Comparison of ENCODE assay signal across 8 cellular contexts in the genomic region with DNA sequence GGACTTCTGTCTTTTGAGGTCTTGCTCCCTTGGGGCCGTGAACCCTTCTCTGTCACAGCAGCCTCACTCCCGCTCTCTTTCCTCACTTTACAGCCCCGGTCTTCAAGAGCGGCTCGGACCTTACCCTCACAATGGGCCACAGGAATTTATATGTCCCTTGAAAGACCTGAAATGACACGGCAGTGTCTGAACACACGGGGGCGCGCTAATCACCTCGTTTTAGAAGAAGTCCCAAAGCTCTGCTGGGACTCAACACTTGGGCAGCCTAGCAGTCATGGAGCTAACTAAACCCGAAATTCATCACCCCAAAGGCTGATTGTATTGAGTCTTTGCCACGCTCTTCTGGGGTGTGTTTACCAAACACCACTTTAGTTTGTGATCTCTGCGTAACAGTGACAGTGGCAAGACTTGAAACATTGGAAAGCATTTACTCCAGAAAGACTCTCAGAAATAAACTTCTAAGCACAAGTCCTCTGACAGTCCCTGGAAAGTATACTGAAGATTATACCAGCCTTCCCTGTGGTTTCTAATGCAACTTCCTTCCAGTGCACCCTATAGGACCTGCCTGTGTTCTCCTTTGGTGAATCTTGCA. TPM values are rescaled to one million over a fixed set of nuclear protein-coding genes. Genes with fewer than 3 reads are reported as not detected.
DNase-seq lines count a peak whose midpoint lies in the region; ATAC-seq and TF ChIP-seq lines count a peak whose summit lies in the region.

No MANE protein-coding gene starts in this region.

- no peak for TF ChIP-seq POLR2A in heart left ventricle (IDR thresholded peaks at IDR 0.05)

- H3K4me3 Mint-ChIP-seq in H9, result no peak overlapping the region

- intact Hi-C loops in heart left ventricle (cut with DNase I), result loop anchor here in 1 of 10 donors (5.0 kb wide), 1 partner anchor 64 kb away; no protein-coding TSS in a partner anchor

- no peak overlapping the region for H3K4me2 ChIP-seq in H9 (ENCODE audit: insufficient read depth, insufficient read length, low read length)

- H3K4me1 Mint-ChIP-seq in H9, result peaks cover 2 to 3% of the 10 kb centered on the region in 2 experiments

- H3K9me3 ChIP-seq in H9 (ENCODE audit: control insufficient read depth, low read depth, low read length) (no peaks in the 10 kb centered on the region), heart left ventricle (no peaks in the 10 kb centered on the region)

- no peaks in the 10 kb centered on the region for H3K4me1 ChIP-seq in H9 (ENCODE audit: insufficient read depth, low read length)
- no peaks in the 10 kb centered on the region for H3K4me1 ChIP-seq in heart left ventricle

- H2BK5ac ChIP-seq in H9 (ENCODE audit: insufficient read length, low read length), result no peak overlapping the region

- H3K27me3 ChIP-seq in H9 (ENCODE audit: insufficient read depth, low read length) (no peaks in the 10 kb centered on the region), heart left ventricle (peaks cover 0 to 54% (median 11%) of the 10 kb centered on the region in 9 donors)

- no peaks in the 10 kb centered on the region for H3K36me3 ChIP-seq in heart left ventricle

- H2BK15ac ChIP-seq in H9 (ENCODE audit: low read depth, low read length), result no peak overlapping the region

- H3K36me3 Mint-ChIP-seq in H9 (ENCODE audit: insufficient read depth in 1 of 3, low read depth in 3 of 3), result peaks cover 2 to 3% (median 3%) of the 10 kb centered on the region in 3 experiments; a peak in 5 of 7 replicates

- DNase-seq in DMS 273 (lab: John Stamatoyannopoulos, UW; ENCODE audit: unreplicated experiment) (peak; percentile 77), H9 (peak; percentile 88), NOMO-1 treated with DMSO at 0.1 percent for 48 hours (lab: John Stamatoyannopoulos, UW; ENCODE audit: unreplicated experiment) (peak; percentile 60), heart left ventricle (peak; percentile 27 to 75 (median 49)), pulmonary artery endothelial cell (ENCODE audit: low read depth, low spot score) (peak; percentile 46), DMS79 treated with DMSO at 0.1 percent for 48 hours (lab: John Stamatoyannopoulos, UW) (no peak)
- DNase-seq in activated T-helper 9 cell treated with anti-CD3 and anti-CD28 coated beads, Interleukin-2, amount 50 U/mL, for 16 hours (ENCODE audit: low read depth), result peak; percentile 3

- no CpG with 5 or more reads among the region's 13 CpGs for WGBS in H9 (ENCODE audit: extremely low coverage, insufficient read length, low lambda C conversion rate)
- 10 to 14% (median 10%) methylated on average over 13 of the region's 13 CpGs for WGBS in heart left ventricle, 4 donors

- no peak overlapping the region for H3K14ac ChIP-seq in H9 (ENCODE audit: insufficient read depth, low read length)

- no peak overlapping the region for H4K8ac ChIP-seq in H9 (replicated peaks; ENCODE audit: insufficient read length, low read depth, low read length)

- H3K27ac Mint-ChIP-seq in H9, result no peak overlapping the region

- H2BK120ac ChIP-seq in H9 (ENCODE audit: low read depth, low read length, poor library complexity, severe bottlenecking), result no peak overlapping the region

- no peak overlapping the region for H3K18ac ChIP-seq in H9 (ENCODE audit: insufficient read length, low read depth, low read length)

- no peak overlapping the region for H3K4me3 ChIP-seq in heart left ventricle

- no peaks in the 10 kb centered on the region for H4K20me1 ChIP-seq in H9 (ENCODE audit: control insufficient read depth, insufficient read depth, insufficient read length)

- H3K23ac ChIP-seq in H9 (ENCODE audit: insufficient read length, low read depth, low read length), result no peak overlapping the region

- H3K9ac ChIP-seq in H9 (ENCODE audit: extremely low read depth, insufficient read length, low read length), result no peak overlapping the region

- H3K9me3 Mint-ChIP-seq in H9, result peaks cover 8 to 10% of the 10 kb centered on the region in 2 experiments

- H3K56ac ChIP-seq in H9 (ENCODE audit: insufficient read length, low read depth, low read length), result no peak overlapping the region

- no peak overlapping the region for H2BK12ac ChIP-seq in H9 (ENCODE audit: insufficient read length, low read depth, low read length)

- H3K27me3 Mint-ChIP-seq in H9 (ENCODE audit: low read depth), result peaks cover 5% of the 10 kb centered on the region

- H3K79me1 ChIP-seq in H9 (ENCODE audit: insufficient read depth, low read depth, low read length, poor library complexity, severe bottlenecking), result no peaks in the 10 kb centered on the region

- no peak overlapping the region for H2AFZ ChIP-seq in H9 (ENCODE audit: low read length)

- no peak overlapping the region for H3K4ac ChIP-seq in H9 (ENCODE audit: low read depth, low read length)

- ATAC-seq in heart left ventricle, result peak in 1 of 4 donors; percentile 48
- ATAC-seq in HG03045 (IDR thresholded peaks at IDR 0.05; ENCODE audit: unreplicated experiment), result no peak

- H4K5ac ChIP-seq in H9 (ENCODE audit: insufficient read length, low read depth, low read length), result no peak overlapping the region

- no peak overlapping the region for H2AK5ac ChIP-seq in H9 (ENCODE audit: insufficient read length, low read length)

- TF ChIP-seq CTCF in H9 (conservative IDR thresholded peaks at IDR 0.05) (peak; percentile 85), heart left ventricle (IDR thresholded peaks at IDR 0.05) (peak in 11 of 12 donors; percentile 35 to 63 (median 49))

- no peak overlapping the region for H2BK20ac ChIP-seq in H9 (ENCODE audit: low read depth, low read length, poor library complexity, severe bottlenecking)

- H3T11ph ChIP-seq in H9 (ENCODE audit: low read length), result no peak overlapping the region

- H3K79me2 ChIP-seq in H9 (ENCODE audit: insufficient read depth, low read length), result no peaks in the 10 kb centered on the region

- no peak overlapping the region for H3K27ac ChIP-seq in H9 (ENCODE audit: insufficient read length, low read depth, low read length)
- no peak overlapping the region for H3K27ac ChIP-seq in heart left ventricle

- no peaks in the 10 kb centered on the region for H3K23me2 ChIP-seq in H9 (ENCODE audit: insufficient read length, low read depth, low read length, poor library complexity, severe bottlenecking)

- no peak overlapping the region for H4K91ac ChIP-seq in H9 (ENCODE audit: insufficient read length, low read depth, low read length)

RNA-seq across cellular contexts. Expression of a gene that starts 29.0 kb away (rescaled TPM):
- total RNA-seq in H9 (2021) (not detected in 2 replicates), heart left ventricle (not detected), pulmonary artery endothelial cell (not detected in 2 replicates)
- not detected for polyA plus RNA-seq in heart left ventricle

RNA-seq across cellular contexts. Expression of a gene that starts 35.2 kb away (rescaled TPM):
- total RNA-seq in H9 (2021) (not detected in 2 replicates), heart left ventricle (10 to 100 TPM in 2 of 9 donors, 1 to 10 TPM in 7; 1.7 to 53.4 (median 4.4) TPM), pulmonary artery endothelial cell (not detected in 2 replicates)
- polyA plus RNA-seq in heart left ventricle, result 1 to 10 TPM in 1 of 2 donors, under 1 TPM in 1; 0.99 to 8.7 TPM

RNA-seq across cellular contexts. Expression of a gene that starts 52.4 kb away (rescaled TPM):
- total RNA-seq in H9 (2021) (not detected in 2 replicates), heart left ventricle (not detected), pulmonary artery endothelial cell (not detected in 2 replicates)
- not detected for polyA plus RNA-seq in heart left ventricle

RNA-seq across cellular contexts. Expression of a gene that starts 57.1 kb away (rescaled TPM):
- total RNA-seq in H9 (2021) (not detected in 2 replicates), heart left ventricle (not detected), pulmonary artery endothelial cell (not detected in 2 replicates)
- polyA plus RNA-seq in heart left ventricle, result not detected
